In genomic region chr9:124694394-124695279, GRCh38 we compare ENCODE assay signal across 20 cellular contexts.
DNase-seq lines count a peak whose midpoint lies in the region; ATAC-seq, FAIRE-seq and TF ChIP-seq lines count a peak whose summit lies in the region.
"Had no signal": no experiment of that assay in that cellular context is flagged by ENCODE, and none has a peak within 500 bp of the region (broad histone marks: within the 10 kb centered on the region; RNA-seq: fewer than 3 reads in every experiment).

No MANE protein-coding gene starts in this region.

- H4K20me1 ChIP-seq in osteoblast (ENCODE audit: insufficient read depth, low read length): no peaks in the 10 kb centered on the region

- H3K4me3 ChIP-seq in astrocyte of the spinal cord (ENCODE audit: low read depth, low read length) (no peak overlapping the region), osteoblast (ENCODE audit: insufficient read depth, low read length) (peak overlapping the region; percentile 2), aorta (ENCODE audit: low read length in 2 of 2) (no peak overlapping the region)
- H3K4me3 ChIP-seq: coronary artery, MG63, spleen, tibial nerve had no signal

- peak overlapping the region; percentile 2 for H2AFZ ChIP-seq in osteoblast (ENCODE audit: low read length)
- H2AFZ ChIP-seq: parathyroid adenoma had no signal

- peak; percentile 6 for FAIRE-seq in G401.6 (lab: Jason Lieb, UNC)
- FAIRE-seq: HTR-8/SVneo had no signal

- H3K36me3 ChIP-seq in osteoblast (ENCODE audit: insufficient read depth, low read length) (peaks cover 9% of the 10 kb centered on the region), aorta (ENCODE audit: control insufficient read depth in 1 of 2, insufficient read depth in 2 of 2, low read length in 1 of 2) (no peaks in the 10 kb centered on the region)
- H3K36me3 ChIP-seq: MG63, spleen, tibial nerve had no signal

- peak overlapping the region; percentile 31 for H3K4me2 ChIP-seq in osteoblast (ENCODE audit: insufficient read depth, low read length)

- H3K9me3 ChIP-seq in osteoblast (ENCODE audit: low read depth, low read length) (no peaks in the 10 kb centered on the region), aorta (ENCODE audit: control insufficient read depth, low read length) (no peaks in the 10 kb centered on the region)
- H3K9me3 ChIP-seq: MG63, spleen, tibial nerve had no signal

- no peaks in the 10 kb centered on the region for H3K27me3 ChIP-seq in osteoblast (ENCODE audit: insufficient read depth, low read length)
- no peaks in the 10 kb centered on the region for H3K27me3 ChIP-seq in aorta (ENCODE audit: control insufficient read depth in 1 of 2, insufficient read depth in 2 of 2, low read length in 1 of 2)
- H3K27me3 ChIP-seq: MG63, spleen, tibial nerve had no signal

- H3K4me1 ChIP-seq in osteoblast (ENCODE audit: insufficient read depth, low read length): peaks cover 53% of the 10 kb centered on the region
- no peaks in the 10 kb centered on the region for H3K4me1 ChIP-seq in aorta (ENCODE audit: control insufficient read depth in 1 of 2, insufficient read depth in 2 of 2, low read length in 2 of 2)
- H3K4me1 ChIP-seq: parathyroid adenoma had no signal

- H3K79me2 ChIP-seq in osteoblast (ENCODE audit: insufficient read depth, low read length): peaks cover 11% of the 10 kb centered on the region
- H3K79me2 ChIP-seq: parathyroid adenoma had no signal

- in situ Hi-C loops in astrocyte of the spinal cord (cut with HindIII; ENCODE audit: low sequenced_read_pairs): no loop called here

- intact Hi-C loops in aorta (cut with DNase I): no loop called here

- peak overlapping the region; percentile 91 for H3K27ac ChIP-seq in osteoblast (ENCODE audit: low read depth, low read length)
- H3K27ac ChIP-seq in aorta (ENCODE audit: low read depth in 1 of 2, low read length in 2 of 2): no peak overlapping the region
- H3K27ac ChIP-seq: coronary artery, parathyroid adenoma, spleen had no signal

- peak; percentile 45 for DNase-seq in HuH-7 (ENCODE audit: low spot score)
- DNase-seq in astrocyte of the spinal cord (ENCODE audit: low read depth, low spot score): peak; percentile 12
- DNase-seq in osteoblast (ENCODE audit: insufficient read length, low spot score, missing footprints): no peak
- no peak for DNase-seq in aorta
- DNase-seq in NCI-H2196 treated with DMSO at 0.1 percent for 48 hours (lab: John Stamatoyannopoulos, UW; ENCODE audit: unreplicated experiment): no peak
- DNase-seq in NCI-H2081 (lab: John Stamatoyannopoulos, UW): no peak
- DNase-seq: activated CD4-positive, alpha-beta T cell treated with anti-CD3 and anti-CD28 coated beads for 4 hours; activated gamma-delta T cell; anterior cingulate cortex; DMS 273 treated with DMSO at 0.1 percent for 48 hours; NCI-H1694; NCI-H524 treated with DMSO at 0.1 percent for 48 hours; spleen had no signal

- 34 to 48% methylated on average over 4 of the region's 4 CpGs for WGBS in aorta, 2 donors

- ATAC-seq in aorta (ENCODE audit: low FRiP score) (no peak), HG03520 (IDR thresholded peaks at IDR 0.05; ENCODE audit: unreplicated experiment) (no peak)

- TF ChIP-seq CTCF in astrocyte of the spinal cord (IDR thresholded peaks at IDR 0.05; ENCODE audit: low read depth, low read length) (no peak), osteoblast (IDR thresholded peaks at IDR 0.05; ENCODE audit: extremely low read depth, low read depth, low read length) (no peak)

Comparison
In these comparisons a context has a peak if more than half of its experiments do, and no peak if none do; other contexts are left out.
1. DNase-seq: peak in HuH-7 (single experiment) and astrocyte of the spinal cord (single experiment); none in osteoblast (single experiment), aorta (0 of 2), NCI-H2196 treated with DMSO at 0.1 percent for 48 hours (single experiment) and NCI-H2081 (0 of 2).